ENCODE assay signal across 25 cellular contexts in the genomic region with DNA sequence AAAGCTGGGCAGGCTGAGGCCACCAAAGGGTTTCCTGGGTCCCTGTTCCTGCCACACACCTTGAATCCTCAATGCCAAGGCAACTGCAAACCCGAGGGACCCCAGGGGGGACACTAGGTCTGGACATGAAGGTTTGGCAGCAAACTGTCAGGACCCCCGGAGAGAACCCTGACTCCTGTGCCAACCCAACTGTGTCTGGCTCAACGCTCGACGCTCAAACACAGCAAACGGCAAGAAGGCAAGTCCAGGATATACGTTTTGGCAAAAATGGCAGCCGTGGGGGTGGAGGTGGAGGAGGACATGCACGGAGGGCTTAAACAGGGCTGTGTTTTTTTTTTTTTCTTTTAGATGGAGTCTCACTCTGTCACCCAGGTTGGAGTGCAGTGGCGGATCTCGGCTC.
DNase-seq lines count a peak whose midpoint lies in the region; ATAC-seq, FAIRE-seq and TF ChIP-seq lines count a peak whose summit lies in the region.
"Had no signal": no experiment of that assay in that cellular context is flagged by ENCODE, and none has a peak within 500 bp of the region (broad histone marks: within the 10 kb centered on the region; RNA-seq: fewer than 3 reads in every experiment).

No MANE protein-coding gene starts in this region.

- H3K4me1 Mint-ChIP-seq in CD14-positive monocyte: peaks cover 49% of the 10 kb centered on the region
- peaks cover 13% of the 10 kb centered on the region for H3K4me1 Mint-ChIP-seq in WTC11
- H3K4me1 Mint-ChIP-seq in stimulated activated naive B cell treated with anti-CD40 and anti-IgM and Interleukin-4, amounts not matched to agents 10 μg/mL and 1 μg/mL and 100 μg/mL, for 72 hours: peaks cover 41 to 61% of the 10 kb centered on the region in 2 donors

- H3K4me3 Mint-ChIP-seq in CD14-positive monocyte: peak overlapping the region in 1 of 2 donors; percentile 12
- H3K4me3 Mint-ChIP-seq in WTC11: no peak overlapping the region
- no peak overlapping the region for H3K4me3 Mint-ChIP-seq in stimulated activated naive B cell treated with anti-CD40 and anti-IgM and Interleukin-4, amounts not matched to agents 10 μg/mL and 1 μg/mL and 100 μg/mL, for 72 hours
- H3K4me3 Mint-ChIP-seq: activated CD4-positive, alpha-beta T cell treated with anti-CD3 and anti-CD28 coated beads, Interleukin-2, amount 10 ng/mL, durations not matched to agents 24 days and 14 days; activated naive CD8-positive, alpha-beta T cell treated with anti-CD3 and anti-CD28 coated beads, Interleukin-2, amount 50 U/mL, for 24 hours; nephron; stimulated activated naive CD8-positive, alpha-beta T cell treated with anti-CD3 and anti-CD28 coated beads, Interleukin-15, amount 100 ng/mL, for 72 hours had no signal

- H3K4me1 ChIP-seq in kidney (ENCODE audit: control insufficient read depth in 1 of 2, insufficient read depth in 1 of 2, low read depth in 1 of 2, low read length in 2 of 2): peaks cover 14 to 28% of the 10 kb centered on the region in 2 donors

- H3K9me3 ChIP-seq in kidney (ENCODE audit: control insufficient read depth in 1 of 2, low read length in 2 of 2): no peaks in the 10 kb centered on the region

- peaks cover 0 to 4% (median 0%) of the 10 kb centered on the region in 7 donors for H3K9me3 Mint-ChIP-seq in CD14-positive monocyte
- H3K9me3 Mint-ChIP-seq in WTC11: no peaks in the 10 kb centered on the region
- H3K9me3 Mint-ChIP-seq in stimulated activated naive B cell treated with anti-CD40 and anti-IgM and Interleukin-4, amounts not matched to agents 10 μg/mL and 1 μg/mL and 100 μg/mL, for 72 hours: peaks cover 0 to 2% of the 10 kb centered on the region in 2 donors
- H3K9me3 Mint-ChIP-seq: activated CD4-positive, alpha-beta T cell treated with anti-CD3 and anti-CD28 coated beads, Interleukin-2, amount 10 ng/mL, durations not matched to agents 24 days and 14 days; activated naive CD8-positive, alpha-beta T cell treated with anti-CD3 and anti-CD28 coated beads, Interleukin-2, amount 50 U/mL, for 24 hours; nephron; stimulated activated naive CD8-positive, alpha-beta T cell treated with anti-CD3 and anti-CD28 coated beads, Interleukin-15, amount 100 ng/mL, for 72 hours had no signal

- H3K27ac Mint-ChIP-seq in CD14-positive monocyte: peak overlapping the region; percentile 92 to 98 (median 97)
- peak overlapping the region; percentile 49 for H3K27ac Mint-ChIP-seq in WTC11
- H3K27ac Mint-ChIP-seq in stimulated activated naive B cell treated with anti-CD40 and anti-IgM and Interleukin-4, amounts not matched to agents 10 μg/mL and 1 μg/mL and 100 μg/mL, for 72 hours: peak overlapping the region; percentile 67
- H3K27ac Mint-ChIP-seq: activated naive CD8-positive, alpha-beta T cell treated with anti-CD3 and anti-CD28 coated beads, Interleukin-2, amount 50 U/mL, for 24 hours; nephron; stimulated activated naive CD8-positive, alpha-beta T cell treated with anti-CD3 and anti-CD28 coated beads, Interleukin-15, amount 100 ng/mL, for 72 hours had no signal

- POLR2A ChIA-PET in WTC11 (lab: Charles Lee): no interaction called here

- H3K27me3 Mint-ChIP-seq in CD14-positive monocyte (ENCODE audit: low read depth in 3 of 3) (peaks cover 0 to 7% (median 2%) of the 10 kb centered on the region in 3 donors), WTC11 (ENCODE audit: low read depth) (peaks cover under 1% of the 10 kb centered on the region; the same call in 1 of the 2 replicates)
- no peaks in the 10 kb centered on the region for H3K27me3 Mint-ChIP-seq in stimulated activated naive B cell treated with anti-CD40 and anti-IgM and Interleukin-4, amounts not matched to agents 10 μg/mL and 1 μg/mL and 100 μg/mL, for 72 hours
- H3K27me3 Mint-ChIP-seq: activated naive CD8-positive, alpha-beta T cell treated with anti-CD3 and anti-CD28 coated beads, Interleukin-2, amount 50 U/mL, for 24 hours; stimulated activated naive CD8-positive, alpha-beta T cell treated with anti-CD3 and anti-CD28 coated beads, Interleukin-15, amount 100 ng/mL, for 72 hours had no signal

- ATAC-seq in WTC11: no peak
- ATAC-seq in stimulated activated naive B cell treated with anti-CD40 and anti-IgM and Interleukin-4, amounts not matched to agents 10 μg/mL and 1 μg/mL and 100 μg/mL, for 72 hours (replicated peaks): no peak
- ATAC-seq in GM21390 (IDR thresholded peaks at IDR 0.05; ENCODE audit: unreplicated experiment): no peak
- no peak for ATAC-seq in HG02884 (IDR thresholded peaks at IDR 0.05; ENCODE audit: unreplicated experiment)
- ATAC-seq: activated naive CD8-positive, alpha-beta T cell treated with anti-CD3 and anti-CD28 coated beads, Interleukin-2, amount 50 U/mL, for 24 hours; stimulated activated naive CD8-positive, alpha-beta T cell treated with anti-CD3 and anti-CD28 coated beads, Interleukin-15, amount 100 ng/mL, for 72 hours had no signal

- FAIRE-seq in kidney (lab: Jason Lieb, UNC): no peak
- FAIRE-seq: bronchial epithelial cell, G401.6, GM19239 had no signal

- no peak overlapping the region for H3K27ac ChIP-seq in kidney (ENCODE audit: low read depth in 2 of 2, low read length in 2 of 2)
- H3K27ac ChIP-seq: hepatocyte, KMS-11 had no signal

- DNase-seq in CD14-positive monocyte (ENCODE audit: low spot score) (no peak), WTC11 (ENCODE audit: low spot score) (no peak), kidney (peak; percentile 36), T1000 (lab: John Stamatoyannopoulos, UW) (no peak)
- DNase-seq in stimulated activated naive B cell treated with anti-CD40 and anti-IgM and Interleukin-4, amounts not matched to agents 10 μg/mL and 1 μg/mL and 100 μg/mL, for 72 hours: no peak
- no peak for DNase-seq in activated CD4-positive, alpha-beta T cell treated with anti-CD3 and anti-CD28 coated beads, Interleukin-2, amount 50 U/mL, for 4 hours
- DNase-seq: activated CD4-positive, alpha-beta T cell treated with anti-CD3 and anti-CD28 coated beads, Interleukin-2, amount 10 ng/mL, durations not matched to agents 24 days and 14 days; activated naive CD8-positive, alpha-beta T cell treated with anti-CD3 and anti-CD28 coated beads, Interleukin-2, amount 50 U/mL, for 24 hours; mesendoderm; NCI-H187 treated with DMSO at 0.1 percent for 48 hours; NCI-H2227 treated with DMSO at 0.1 percent for 48 hours; NCI-H774; SHP77 treated with DMSO at 0.1 percent for 48 hours; stimulated activated CD4-positive, alpha-beta T cell treated with anti-CD3 and anti-CD28 coated beads, Interleukin-4, amount 100 ng/mL, for 24 hours; stimulated activated naive CD8-positive, alpha-beta T cell treated with anti-CD3 and anti-CD28 coated beads, Interleukin-15, amount 100 ng/mL, for 72 hours; T-helper 1 cell had no signal

- H3K36me3 ChIP-seq in kidney (ENCODE audit: control insufficient read depth in 1 of 2, insufficient read depth in 2 of 2, low read length in 2 of 2): no peaks in the 10 kb centered on the region

- H3K36me3 Mint-ChIP-seq in CD14-positive monocyte (no peaks in the 10 kb centered on the region), WTC11 (no peaks in the 10 kb centered on the region)
- H3K36me3 Mint-ChIP-seq in stimulated activated naive B cell treated with anti-CD40 and anti-IgM and Interleukin-4, amounts not matched to agents 10 μg/mL and 1 μg/mL and 100 μg/mL, for 72 hours: peaks cover 5 to 8% of the 10 kb centered on the region in 2 donors

- intact Hi-C loops in CD14-positive monocyte (cut with micrococcal nuclease) (loop anchor here (2.0 to 5.0 kb wide), 3 partner anchors 70 to 78 kb away; a partner anchor contains a TSS), kidney (cut with DNase I) (no loop called here)

- no peak overlapping the region for H3K9ac ChIP-seq in kidney (ENCODE audit: low read length in 2 of 2)
- H3K9ac ChIP-seq: KMS-11 had no signal

- TF ChIP-seq CTCF in CD14-positive monocyte (IDR thresholded peaks at IDR 0.05) (no peak), WTC11 (IDR thresholded peaks at IDR 0.05) (no peak), kidney (IDR thresholded peaks at IDR 0.05; ENCODE audit: borderline replicate concordance, extremely low read depth, insufficient read depth) (no peak)

- CTCF ChIA-PET in WTC11 (lab: Charles Lee): no interaction called here

- H3K4me3 ChIP-seq in kidney (ENCODE audit: low read length in 2 of 2): no peak overlapping the region
- H3K4me3 ChIP-seq: hepatocyte, skin epidermis had no signal

TF ChIP-seq in WTC11, 78 proteins besides CTCF, POLR2A, EP300 and RAD21 (continues in another document):
- TF ChIP-seq PRRX2 (CRISPR knock-in tag; IDR thresholded peaks at IDR 0.05): no peak
- TF ChIP-seq, protein P1, sequence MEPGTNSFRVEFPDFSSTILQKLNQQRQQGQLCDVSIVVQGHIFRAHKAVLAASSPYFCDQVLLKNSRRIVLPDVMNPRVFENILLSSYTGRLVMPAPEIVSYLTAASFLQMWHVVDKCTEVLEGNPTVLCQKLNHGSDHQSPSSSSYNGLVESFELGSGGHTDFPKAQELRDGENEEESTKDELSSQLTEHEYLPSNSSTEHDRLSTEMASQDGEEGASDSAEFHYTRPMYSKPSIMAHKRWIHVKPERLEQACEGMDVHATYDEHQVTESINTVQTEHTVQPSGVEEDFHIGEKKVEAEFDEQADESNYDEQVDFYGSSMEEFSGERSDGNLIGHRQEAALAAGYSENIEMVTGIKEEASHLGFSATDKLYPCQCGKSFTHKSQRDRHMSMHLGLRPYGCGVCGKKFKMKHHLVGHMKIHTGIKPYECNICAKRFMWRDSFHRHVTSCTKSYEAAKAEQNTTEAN (CRISPR knock-in tag; IDR thresholded peaks at IDR 0.05): no peak
- TF ChIP-seq RELA (CRISPR knock-in tag; IDR thresholded peaks at IDR 0.05; ENCODE audit: borderline replicate concordance): no peak
- TF ChIP-seq ZBTB21 (CRISPR knock-in tag; IDR thresholded peaks at IDR 0.05; ENCODE audit: borderline replicate concordance): no peak
- TF ChIP-seq NFE2L1 (CRISPR knock-in tag; IDR thresholded peaks at IDR 0.05): no peak
- TF ChIP-seq, protein P2, sequence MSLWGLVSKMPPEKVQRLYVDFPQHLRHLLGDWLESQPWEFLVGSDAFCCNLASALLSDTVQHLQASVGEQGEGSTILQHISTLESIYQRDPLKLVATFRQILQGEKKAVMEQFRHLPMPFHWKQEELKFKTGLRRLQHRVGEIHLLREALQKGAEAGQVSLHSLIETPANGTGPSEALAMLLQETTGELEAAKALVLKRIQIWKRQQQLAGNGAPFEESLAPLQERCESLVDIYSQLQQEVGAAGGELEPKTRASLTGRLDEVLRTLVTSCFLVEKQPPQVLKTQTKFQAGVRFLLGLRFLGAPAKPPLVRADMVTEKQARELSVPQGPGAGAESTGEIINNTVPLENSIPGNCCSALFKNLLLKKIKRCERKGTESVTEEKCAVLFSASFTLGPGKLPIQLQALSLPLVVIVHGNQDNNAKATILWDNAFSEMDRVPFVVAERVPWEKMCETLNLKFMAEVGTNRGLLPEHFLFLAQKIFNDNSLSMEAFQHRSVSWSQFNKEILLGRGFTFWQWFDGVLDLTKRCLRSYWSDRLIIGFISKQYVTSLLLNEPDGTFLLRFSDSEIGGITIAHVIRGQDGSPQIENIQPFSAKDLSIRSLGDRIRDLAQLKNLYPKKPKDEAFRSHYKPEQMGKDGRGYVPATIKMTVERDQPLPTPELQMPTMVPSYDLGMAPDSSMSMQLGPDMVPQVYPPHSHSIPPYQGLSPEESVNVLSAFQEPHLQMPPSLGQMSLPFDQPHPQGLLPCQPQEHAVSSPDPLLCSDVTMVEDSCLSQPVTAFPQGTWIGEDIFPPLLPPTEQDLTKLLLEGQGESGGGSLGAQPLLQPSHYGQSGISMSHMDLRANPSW (CRISPR knock-in tag; conservative IDR thresholded peaks at IDR 0.05; ENCODE audit: low read depth): no peak
